Comparison of ENCODE assay signal across 33 cellular contexts in the genomic region with DNA sequence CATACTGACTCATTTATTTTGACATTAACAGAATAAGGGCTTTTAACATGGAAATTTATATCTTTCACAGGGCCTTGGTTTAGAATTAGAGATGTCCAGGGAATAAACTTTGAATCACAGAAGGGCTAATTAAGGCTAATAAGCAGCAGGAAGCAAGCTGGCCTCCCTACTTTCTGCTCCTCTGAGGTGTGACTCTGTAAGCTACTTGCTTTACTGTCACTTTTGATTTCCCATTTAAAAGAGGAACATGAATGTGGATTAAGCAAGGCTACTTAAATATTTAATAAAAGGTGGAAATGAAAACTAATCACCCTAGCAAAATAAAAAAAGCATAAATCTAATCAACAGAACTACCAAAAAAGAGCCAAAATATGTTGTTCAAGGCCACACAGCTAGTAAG. TPM values are rescaled to one million over a fixed set of nuclear protein-coding genes. Genes with fewer than 3 reads are reported as not detected.
"Had no signal": no experiment of that assay in that cellular context is flagged by ENCODE, and none has a peak within 500 bp of the region (broad histone marks: within the 10 kb centered on the region; RNA-seq: fewer than 3 reads in every experiment).

No MANE protein-coding gene starts in this region.

- H3K4me2 ChIP-seq: KMS-11 had no signal

- H3K27ac Mint-ChIP-seq: activated CD4-positive, alpha-beta memory T cell treated with anti-CD3 and anti-CD28 coated beads, Interleukin-2, amount 10 ng/mL, durations not matched to agents 7 days and 5 days; activated naive CD4-positive, alpha-beta T cell treated with anti-CD3 and anti-CD28 coated beads, Interleukin-2, amount 50 U/mL, for 24 hours; activated naive CD8-positive, alpha-beta T cell treated with anti-CD3 and anti-CD28 coated beads, Interleukin-2, amount 10 ng/mL, durations not matched to agents 7 days and 5 days; activated T-cell treated with anti-CD3 and anti-CD28 coated beads, Interleukin-2, amount 50 U/mL, for 24 hours; activated T-helper 2 cell treated with anti-CD3 and anti-CD28 coated beads, Interferon-gamma antibody, Interleukin-2, Interleukin-4, amounts not matched to agents 10 μg/mL and 5 μg/mL and 100 μg/mL, durations not matched to agents 14 hours and 24 hours and 36 hours; T-cell had no signal

- H3K4me3 ChIP-seq: ascending aorta, cardiac muscle cell had no signal

- DNase-seq: activated CD4-positive, alpha-beta memory T cell treated with anti-CD3 and anti-CD28 coated beads, Interleukin-2, amount 10 ng/mL, durations not matched to agents 7 days and 5 days; activated CD4-positive, alpha-beta T cell treated with anti-CD3 and anti-CD28 coated beads for 1 hour; activated CD4-positive, alpha-beta T cell treated with anti-CD3 and anti-CD28 coated beads for 48 hours; activated CD4-positive, CD25-positive, alpha-beta regulatory T cell; activated gamma-delta T cell; activated naive CD4-positive, alpha-beta T cell treated with Interleukin-2 at 50 U/mL for 16 hours; activated naive CD8-positive, alpha-beta T cell treated with anti-CD3 and anti-CD28 coated beads, Interleukin-2, amount 10 ng/mL, durations not matched to agents 7 days and 5 days; activated T-cell treated with anti-CD3 and anti-CD28 coated beads, Interleukin-2, amount 50 U/mL, for 24 hours; amygdala; NCI-H1048; NCI-H1105 treated with DMSO at 0.1 percent for 48 hours; NCI-H1436; NCI-H1694; NCI-H1930; NCI-H2081 treated with DMSO at 0.1 percent for 48 hours; NCI-H226; NCI-H524 treated with DMSO at 0.1 percent for 48 hours; OCI-M1; Right ventricle myocardium superior; T-cell; T-helper 2 cell; T-helper 9 cell had no signal

- H3K27ac ChIP-seq: ascending aorta, cardiac muscle cell, KMS-11, VCaP had no signal

- H3K9me3 Mint-ChIP-seq: activated CD4-positive, alpha-beta memory T cell treated with anti-CD3 and anti-CD28 coated beads, Interleukin-2, amount 10 ng/mL, durations not matched to agents 7 days and 5 days; activated naive CD4-positive, alpha-beta T cell treated with anti-CD3 and anti-CD28 coated beads, Interleukin-2, amount 50 U/mL, for 24 hours; activated naive CD8-positive, alpha-beta T cell treated with anti-CD3 and anti-CD28 coated beads, Interleukin-2, amount 10 ng/mL, durations not matched to agents 7 days and 5 days; activated T-cell treated with anti-CD3 and anti-CD28 coated beads, Interleukin-2, amount 50 U/mL, for 24 hours; activated T-helper 2 cell treated with anti-CD3 and anti-CD28 coated beads, Interferon-gamma antibody, Interleukin-2, Interleukin-4, amounts not matched to agents 10 μg/mL and 5 μg/mL and 100 μg/mL, durations not matched to agents 14 hours and 24 hours and 36 hours; central memory CD8-positive, alpha-beta T cell; T-cell had no signal

- H3K4me1 Mint-ChIP-seq: activated CD4-positive, alpha-beta memory T cell treated with anti-CD3 and anti-CD28 coated beads, Interleukin-2, amount 10 ng/mL, durations not matched to agents 7 days and 5 days; activated naive CD4-positive, alpha-beta T cell treated with anti-CD3 and anti-CD28 coated beads, Interleukin-2, amount 50 U/mL, for 24 hours; activated naive CD8-positive, alpha-beta T cell treated with anti-CD3 and anti-CD28 coated beads, Interleukin-2, amount 10 ng/mL, durations not matched to agents 7 days and 5 days; central memory CD8-positive, alpha-beta T cell; T-cell had no signal

- H3K4me3 Mint-ChIP-seq: activated CD4-positive, alpha-beta memory T cell treated with anti-CD3 and anti-CD28 coated beads, Interleukin-2, amount 10 ng/mL, durations not matched to agents 7 days and 5 days; activated naive CD4-positive, alpha-beta T cell treated with anti-CD3 and anti-CD28 coated beads, Interleukin-2, amount 50 U/mL, for 24 hours; activated naive CD8-positive, alpha-beta T cell treated with anti-CD3 and anti-CD28 coated beads, Interleukin-2, amount 10 ng/mL, durations not matched to agents 7 days and 5 days; activated T-cell treated with anti-CD3 and anti-CD28 coated beads, Interleukin-2, amount 50 U/mL, for 24 hours; central memory CD8-positive, alpha-beta T cell; T-cell had no signal

- H3K4me1 ChIP-seq: ascending aorta had no signal

- ATAC-seq: T-cell had no signal

- H3K9me3 ChIP-seq: ascending aorta had no signal

- H3K9ac ChIP-seq: KMS-11 had no signal

- H3K27me3 ChIP-seq: ascending aorta, cardiac muscle cell had no signal

- H3K36me3 Mint-ChIP-seq: activated naive CD4-positive, alpha-beta T cell treated with anti-CD3 and anti-CD28 coated beads, Interleukin-2, amount 50 U/mL, for 24 hours; activated naive CD8-positive, alpha-beta T cell treated with anti-CD3 and anti-CD28 coated beads, Interleukin-2, amount 10 ng/mL, durations not matched to agents 7 days and 5 days; T-cell had no signal

- H3K36me3 ChIP-seq: ascending aorta, cardiac muscle cell had no signal

RNA-seq across cellular contexts. Expression of a gene that starts 28.9 kb away (rescaled TPM):
- total RNA-seq: activated CD4-positive, alpha-beta memory T cell treated with anti-CD3 and anti-CD28 coated beads, Interleukin-2, amount 10 ng/mL, durations not matched to agents 7 days and 5 days; activated CD8-positive, alpha-beta memory T cell treated with anti-CD3 and anti-CD28 coated beads for 36 hours; activated naive CD8-positive, alpha-beta T cell treated with anti-CD3 and anti-CD28 coated beads, Interleukin-2, amount 10 ng/mL, durations not matched to agents 7 days and 5 days; activated T-helper 2 cell treated with anti-CD3 and anti-CD28 coated beads, Interferon-gamma antibody, Interleukin-2, Interleukin-4, amounts not matched to agents 10 μg/mL and 5 μg/mL and 100 μg/mL, durations not matched to agents 14 hours and 24 hours and 36 hours; ascending aorta; cardiac muscle cell; chondrocyte; NCI-H460; T-cell had no signal

RNA-seq across cellular contexts. Expression of a gene that starts 50.6 kb away (rescaled TPM):
- total RNA-seq: activated CD4-positive, alpha-beta memory T cell treated with anti-CD3 and anti-CD28 coated beads, Interleukin-2, amount 10 ng/mL, durations not matched to agents 7 days and 5 days; activated CD8-positive, alpha-beta memory T cell treated with anti-CD3 and anti-CD28 coated beads for 36 hours; activated T-helper 2 cell treated with anti-CD3 and anti-CD28 coated beads, Interferon-gamma antibody, Interleukin-2, Interleukin-4, amounts not matched to agents 10 μg/mL and 5 μg/mL and 100 μg/mL, durations not matched to agents 14 hours and 24 hours and 36 hours; ascending aorta; cardiac muscle cell; chondrocyte; M059J; NCI-H460; Right ventricle myocardium superior had no signal
